ENCODE assay signal across 16 cellular contexts in the genomic region with DNA sequence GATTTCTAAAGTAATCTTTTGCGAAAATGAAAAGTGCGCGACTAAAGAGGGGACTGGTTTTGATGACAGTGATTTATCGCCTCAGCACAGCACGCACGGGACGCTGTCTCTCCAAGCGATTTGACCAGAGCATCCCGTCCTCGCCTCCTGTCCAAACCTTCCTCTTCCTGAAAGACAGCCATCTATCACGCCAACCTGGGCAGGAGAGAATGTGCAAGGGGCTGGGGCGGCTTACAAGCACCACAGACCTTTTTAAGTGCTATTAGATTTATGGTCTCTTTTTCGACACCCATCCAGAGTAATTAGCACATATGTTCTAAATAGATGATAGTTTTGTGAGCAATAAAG. TPM values are rescaled to one million over a fixed set of nuclear protein-coding genes. Genes with fewer than 3 reads are reported as not detected.
A peak's percentile ranks its signal among the peaks of the same experiment; 100 is the strongest.
DNase-seq lines count a peak whose midpoint lies in the region; ATAC-seq and TF ChIP-seq lines count a peak whose summit lies in the region.
"Had no signal": no experiment of that assay in that cellular context is flagged by ENCODE, and none has a peak within 500 bp of the region (broad histone marks: within the 10 kb centered on the region; RNA-seq: fewer than 3 reads in every experiment).

No MANE protein-coding gene starts in this region.

- TF ChIP-seq CTCF in WERI-Rb-1 (IDR thresholded peaks at IDR 0.05; ENCODE audit: low read depth, low read length) (no peak), gastroesophageal sphincter (IDR thresholded peaks at IDR 0.05) (no peak), osteocyte (IDR thresholded peaks at IDR 0.05) (no peak)

- no peaks in the 10 kb centered on the region for H3K4me1 Mint-ChIP-seq in T-helper 1 cell treated with Interleukin-12 subunit alpha and Interleukin-12 subunit beta and Interleukin-4 antibody, amounts not matched to agents 30 μg/mL and 1 μg/mL, for 36 hours (ENCODE audit: low read depth)
- peaks cover 74% of the 10 kb centered on the region for H3K4me1 Mint-ChIP-seq in osteocyte (ENCODE audit: unreplicated experiment)

- no peak for TF ChIP-seq EP300 in gastroesophageal sphincter (IDR thresholded peaks at IDR 0.05)

- no peak overlapping the region for H3K27ac ChIP-seq in WERI-Rb-1
- H3K27ac ChIP-seq in gastroesophageal sphincter: peak overlapping the region in 3 of 4 donors; percentile 54 to 91 (median 69)
- H3K27ac ChIP-seq: 22Rv1; BLaER1 treated with 17β-estradiol and CSF1 and Interleukin-3, amounts not matched to agents 10 nM and 100 nM; tibial artery had no signal

- peak overlapping the region; percentile 79 for H3K27ac Mint-ChIP-seq in T-helper 1 cell treated with Interleukin-12 subunit alpha and Interleukin-12 subunit beta and Interleukin-4 antibody, amounts not matched to agents 30 μg/mL and 1 μg/mL, for 36 hours
- H3K27ac Mint-ChIP-seq in osteocyte (ENCODE audit: unreplicated experiment): peak overlapping the region; percentile 95
- H3K27ac Mint-ChIP-seq: activated T-helper 2 cell treated with anti-CD3 and anti-CD28 coated beads, Interferon-gamma antibody, Interleukin-2, Interleukin-4, amounts not matched to agents 10 μg/mL and 5 μg/mL and 100 μg/mL, durations not matched to agents 14 hours and 24 hours and 36 hours had no signal

- 72 to 87% methylated on average over 11 to 13 of the region's 13 CpGs for WGBS in gastroesophageal sphincter (ENCODE audit: low coverage in 1 of 2), 2 donors

- H3K27me3 ChIP-seq in WERI-Rb-1 (ENCODE audit: insufficient read depth, low read depth, severe bottlenecking): peaks cover 44% of the 10 kb centered on the region
- H3K27me3 ChIP-seq in gastroesophageal sphincter: peaks cover 9% of the 10 kb centered on the region

- no peak overlapping the region for H3K4me3 Mint-ChIP-seq in T-helper 1 cell treated with Interleukin-12 subunit alpha and Interleukin-12 subunit beta and Interleukin-4 antibody, amounts not matched to agents 30 μg/mL and 1 μg/mL, for 36 hours
- H3K4me3 Mint-ChIP-seq in osteocyte (ENCODE audit: unreplicated experiment): peak overlapping the region; percentile 63

- H3K4me1 ChIP-seq in gastroesophageal sphincter: peaks cover 0 to 61% (median 12%) of the 10 kb centered on the region in 3 donors

- H3K9me3 ChIP-seq in WERI-Rb-1 (ENCODE audit: severe bottlenecking): peaks cover 5% of the 10 kb centered on the region
- H3K9me3 ChIP-seq in gastroesophageal sphincter: no peaks in the 10 kb centered on the region
- H3K9me3 ChIP-seq: left lung had no signal

- H3K36me3 Mint-ChIP-seq in T-helper 1 cell treated with Interleukin-12 subunit alpha and Interleukin-12 subunit beta and Interleukin-4 antibody, amounts not matched to agents 30 μg/mL and 1 μg/mL, for 36 hours (ENCODE audit: low read depth): no peaks in the 10 kb centered on the region
- peaks cover 19% of the 10 kb centered on the region for H3K36me3 Mint-ChIP-seq in osteocyte (ENCODE audit: unreplicated experiment)

- ATAC-seq in gastroesophageal sphincter: no peak
- no peak for ATAC-seq in HG02798 (IDR thresholded peaks at IDR 0.05; ENCODE audit: poor library complexity, unreplicated experiment)
- no peak for ATAC-seq in HG03354 (IDR thresholded peaks at IDR 0.05; ENCODE audit: poor library complexity, severe bottlenecking, unreplicated experiment)
- ATAC-seq: left lung had no signal

- peaks cover 95% of the 10 kb centered on the region for H3K27me3 Mint-ChIP-seq in T-helper 1 cell treated with Interleukin-12 subunit alpha and Interleukin-12 subunit beta and Interleukin-4 antibody, amounts not matched to agents 30 μg/mL and 1 μg/mL, for 36 hours (ENCODE audit: low read depth)
- no peaks in the 10 kb centered on the region for H3K27me3 Mint-ChIP-seq in osteocyte (ENCODE audit: unreplicated experiment)

- TF ChIP-seq POLR2A in gastroesophageal sphincter (IDR thresholded peaks at IDR 0.05): no peak

- H3K4me3 ChIP-seq in WERI-Rb-1 (ENCODE audit: low read depth, low read length) (peak overlapping the region; percentile 52), gastroesophageal sphincter (no peak overlapping the region)
- H3K4me3 ChIP-seq: left lung, tibial artery had no signal

- DNase-seq in T-helper 1 cell (no peak), WERI-Rb-1 (peak; percentile 42), osteocyte (ENCODE audit: extremely low spot score, unreplicated experiment) (no peak), GOT3 (lab: John Stamatoyannopoulos, UW) (no peak)
- DNase-seq: left lung, NCI-H146, NCI-H226, right cardiac atrium, tibial artery had no signal

- H3K9me3 Mint-ChIP-seq in T-helper 1 cell treated with Interleukin-12 subunit alpha and Interleukin-12 subunit beta and Interleukin-4 antibody, amounts not matched to agents 30 μg/mL and 1 μg/mL, for 36 hours: no peaks in the 10 kb centered on the region
- H3K9me3 Mint-ChIP-seq in osteocyte (ENCODE audit: unreplicated experiment): no peaks in the 10 kb centered on the region
- H3K9me3 Mint-ChIP-seq: activated T-helper 2 cell treated with anti-CD3 and anti-CD28 coated beads, Interferon-gamma antibody, Interleukin-2, Interleukin-4, amounts not matched to agents 10 μg/mL and 5 μg/mL and 100 μg/mL, durations not matched to agents 14 hours and 24 hours and 36 hours had no signal

- H3K36me3 ChIP-seq in WERI-Rb-1: no peaks in the 10 kb centered on the region
- H3K36me3 ChIP-seq in gastroesophageal sphincter: peaks cover 0 to 6% of the 10 kb centered on the region in 2 donors
- H3K36me3 ChIP-seq: BLaER1 treated with 17β-estradiol and CSF1 and Interleukin-3, amounts not matched to agents 10 nM and 100 nM; left lung; tibial artery had no signal

RNA-seq across cellular contexts. Expression of a gene that starts 7.4 kb away (rescaled TPM):
- total RNA-seq in gastroesophageal sphincter (10 to 100 TPM in 2 of 4 donors, 1 to 10 TPM in 2; 6.0 to 48.1 (median 14.4) TPM), osteocyte (40.9 and 42.8 TPM in 2 replicates)
- total RNA-seq: activated T-helper 2 cell treated with anti-CD3 and anti-CD28 coated beads, Interferon-gamma antibody, Interleukin-2, Interleukin-4, amounts not matched to agents 10 μg/mL and 5 μg/mL and 100 μg/mL, durations not matched to agents 14 hours and 24 hours and 36 hours had no signal

RNA-seq across cellular contexts. Expression of a gene that starts 9.4 kb away (rescaled TPM):
- 100 to 1,000 TPM in 1 of 4 donors, 10 to 100 TPM in 3; 29.4 to 111 (median 37.8) TPM for total RNA-seq in gastroesophageal sphincter
- 189 and 197 TPM in 2 replicates for total RNA-seq in osteocyte
- total RNA-seq: activated T-helper 2 cell treated with anti-CD3 and anti-CD28 coated beads, Interferon-gamma antibody, Interleukin-2, Interleukin-4, amounts not matched to agents 10 μg/mL and 5 μg/mL and 100 μg/mL, durations not matched to agents 14 hours and 24 hours and 36 hours had no signal
